ENCODE assay signal across 1 cellular context in the genomic region with DNA sequence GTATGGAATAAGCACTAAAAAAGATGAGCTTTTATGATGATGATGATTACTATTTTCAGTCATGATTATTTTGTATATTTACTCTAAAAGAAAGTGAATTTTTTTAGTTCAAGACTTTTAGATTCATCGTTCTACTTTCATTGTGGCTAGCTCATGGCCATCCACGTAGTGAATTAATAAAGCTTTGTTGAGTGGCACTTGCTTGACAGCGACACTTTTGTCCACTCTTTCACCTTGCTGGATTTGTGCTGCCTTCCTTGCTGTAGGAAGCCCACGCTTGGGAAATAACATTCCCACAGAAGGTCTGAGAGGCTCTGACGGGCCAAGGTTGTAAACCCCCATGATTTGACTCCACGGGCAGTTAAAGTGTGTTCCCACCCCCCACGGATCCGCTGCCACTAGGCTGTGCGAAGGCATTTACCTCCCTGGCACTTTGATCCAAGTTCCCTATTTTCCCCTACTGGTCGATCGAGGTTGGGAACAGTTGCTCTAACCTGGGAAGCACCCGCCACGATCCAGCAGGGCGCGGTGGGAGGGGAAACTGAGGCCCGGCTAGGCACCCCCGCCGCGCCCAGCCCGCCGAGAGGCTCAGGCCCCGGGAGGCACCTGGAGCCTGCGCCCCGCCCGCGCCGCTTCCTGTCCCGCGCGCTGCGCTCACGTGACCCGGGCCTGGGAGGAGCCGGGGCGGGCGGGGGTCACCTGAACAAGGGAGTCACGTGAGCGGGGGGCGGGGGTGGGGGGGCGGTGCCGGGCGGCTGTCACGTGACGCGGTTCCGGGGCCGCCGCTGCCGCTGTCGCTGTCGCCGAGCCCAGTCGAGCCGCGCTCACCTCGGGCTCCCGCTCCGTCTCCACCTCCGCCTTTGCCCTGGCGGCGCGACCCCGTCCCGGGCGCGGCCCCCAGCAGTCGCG.
TF ChIP-seq lines count a peak whose summit lies in the region.

A gene with protein sequence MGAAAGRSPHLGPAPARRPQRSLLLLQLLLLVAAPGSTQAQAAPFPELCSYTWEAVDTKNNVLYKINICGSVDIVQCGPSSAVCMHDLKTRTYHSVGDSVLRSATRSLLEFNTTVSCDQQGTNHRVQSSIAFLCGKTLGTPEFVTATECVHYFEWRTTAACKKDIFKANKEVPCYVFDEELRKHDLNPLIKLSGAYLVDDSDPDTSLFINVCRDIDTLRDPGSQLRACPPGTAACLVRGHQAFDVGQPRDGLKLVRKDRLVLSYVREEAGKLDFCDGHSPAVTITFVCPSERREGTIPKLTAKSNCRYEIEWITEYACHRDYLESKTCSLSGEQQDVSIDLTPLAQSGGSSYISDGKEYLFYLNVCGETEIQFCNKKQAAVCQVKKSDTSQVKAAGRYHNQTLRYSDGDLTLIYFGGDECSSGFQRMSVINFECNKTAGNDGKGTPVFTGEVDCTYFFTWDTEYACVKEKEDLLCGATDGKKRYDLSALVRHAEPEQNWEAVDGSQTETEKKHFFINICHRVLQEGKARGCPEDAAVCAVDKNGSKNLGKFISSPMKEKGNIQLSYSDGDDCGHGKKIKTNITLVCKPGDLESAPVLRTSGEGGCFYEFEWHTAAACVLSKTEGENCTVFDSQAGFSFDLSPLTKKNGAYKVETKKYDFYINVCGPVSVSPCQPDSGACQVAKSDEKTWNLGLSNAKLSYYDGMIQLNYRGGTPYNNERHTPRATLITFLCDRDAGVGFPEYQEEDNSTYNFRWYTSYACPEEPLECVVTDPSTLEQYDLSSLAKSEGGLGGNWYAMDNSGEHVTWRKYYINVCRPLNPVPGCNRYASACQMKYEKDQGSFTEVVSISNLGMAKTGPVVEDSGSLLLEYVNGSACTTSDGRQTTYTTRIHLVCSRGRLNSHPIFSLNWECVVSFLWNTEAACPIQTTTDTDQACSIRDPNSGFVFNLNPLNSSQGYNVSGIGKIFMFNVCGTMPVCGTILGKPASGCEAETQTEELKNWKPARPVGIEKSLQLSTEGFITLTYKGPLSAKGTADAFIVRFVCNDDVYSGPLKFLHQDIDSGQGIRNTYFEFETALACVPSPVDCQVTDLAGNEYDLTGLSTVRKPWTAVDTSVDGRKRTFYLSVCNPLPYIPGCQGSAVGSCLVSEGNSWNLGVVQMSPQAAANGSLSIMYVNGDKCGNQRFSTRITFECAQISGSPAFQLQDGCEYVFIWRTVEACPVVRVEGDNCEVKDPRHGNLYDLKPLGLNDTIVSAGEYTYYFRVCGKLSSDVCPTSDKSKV (N-terminal part only) (plus strand): TSS at position 788 of the 909 bp plus-strand sequence. CDS start 165 bp downstream, outside the sequence.

TF ChIP-seq in HepG2, 621 proteins besides CTCF, POLR2A, EP300 and RAD21 (continued from another document and continues in another):
- TF ChIP-seq, protein P1, sequence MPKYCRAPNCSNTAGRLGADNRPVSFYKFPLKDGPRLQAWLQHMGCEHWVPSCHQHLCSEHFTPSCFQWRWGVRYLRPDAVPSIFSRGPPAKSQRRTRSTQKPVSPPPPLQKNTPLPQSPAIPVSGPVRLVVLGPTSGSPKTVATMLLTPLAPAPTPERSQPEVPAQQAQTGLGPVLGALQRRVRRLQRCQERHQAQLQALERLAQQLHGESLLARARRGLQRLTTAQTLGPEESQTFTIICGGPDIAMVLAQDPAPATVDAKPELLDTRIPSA (CRISPR knock-in tag; IDR thresholded peaks at IDR 0.05; ENCODE audit: borderline replicate concordance): no peak; the same call in 1 of the 2 replicates
- no peak for TF ChIP-seq FOXM1 (CRISPR knock-in tag; IDR thresholded peaks at IDR 0.05)
- no peak for TF ChIP-seq GTF2F1 (IDR thresholded peaks at IDR 0.05; ENCODE audit: low read length)
- TF ChIP-seq, protein P2, sequence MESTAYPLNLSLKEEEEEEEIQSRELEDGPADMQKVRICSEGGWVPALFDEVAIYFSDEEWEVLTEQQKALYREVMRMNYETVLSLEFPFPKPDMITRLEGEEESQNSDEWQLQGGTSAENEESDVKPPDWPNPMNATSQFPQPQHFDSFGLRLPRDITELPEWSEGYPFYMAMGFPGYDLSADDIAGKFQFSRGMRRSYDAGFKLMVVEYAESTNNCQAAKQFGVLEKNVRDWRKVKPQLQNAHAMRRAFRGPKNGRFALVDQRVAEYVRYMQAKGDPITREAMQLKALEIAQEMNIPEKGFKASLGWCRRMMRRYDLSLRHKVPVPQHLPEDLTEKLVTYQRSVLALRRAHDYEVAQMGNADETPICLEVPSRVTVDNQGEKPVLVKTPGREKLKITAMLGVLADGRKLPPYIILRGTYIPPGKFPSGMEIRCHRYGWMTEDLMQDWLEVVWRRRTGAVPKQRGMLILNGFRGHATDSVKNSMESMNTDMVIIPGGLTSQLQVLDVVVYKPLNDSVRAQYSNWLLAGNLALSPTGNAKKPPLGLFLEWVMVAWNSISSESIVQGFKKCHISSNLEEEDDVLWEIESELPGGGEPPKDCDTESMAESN (CRISPR knock-in tag; conservative IDR thresholded peaks at IDR 0.05): no peak; the same call in none of the 2 replicates
- TF ChIP-seq BORCS8-MEF2B (CRISPR knock-in tag; IDR thresholded peaks at IDR 0.05): peak; percentile 71
- TF ChIP-seq ESRRA (CRISPR knock-in tag; IDR thresholded peaks at IDR 0.05; ENCODE audit: low read depth): no peak
- TF ChIP-seq, protein P3, sequence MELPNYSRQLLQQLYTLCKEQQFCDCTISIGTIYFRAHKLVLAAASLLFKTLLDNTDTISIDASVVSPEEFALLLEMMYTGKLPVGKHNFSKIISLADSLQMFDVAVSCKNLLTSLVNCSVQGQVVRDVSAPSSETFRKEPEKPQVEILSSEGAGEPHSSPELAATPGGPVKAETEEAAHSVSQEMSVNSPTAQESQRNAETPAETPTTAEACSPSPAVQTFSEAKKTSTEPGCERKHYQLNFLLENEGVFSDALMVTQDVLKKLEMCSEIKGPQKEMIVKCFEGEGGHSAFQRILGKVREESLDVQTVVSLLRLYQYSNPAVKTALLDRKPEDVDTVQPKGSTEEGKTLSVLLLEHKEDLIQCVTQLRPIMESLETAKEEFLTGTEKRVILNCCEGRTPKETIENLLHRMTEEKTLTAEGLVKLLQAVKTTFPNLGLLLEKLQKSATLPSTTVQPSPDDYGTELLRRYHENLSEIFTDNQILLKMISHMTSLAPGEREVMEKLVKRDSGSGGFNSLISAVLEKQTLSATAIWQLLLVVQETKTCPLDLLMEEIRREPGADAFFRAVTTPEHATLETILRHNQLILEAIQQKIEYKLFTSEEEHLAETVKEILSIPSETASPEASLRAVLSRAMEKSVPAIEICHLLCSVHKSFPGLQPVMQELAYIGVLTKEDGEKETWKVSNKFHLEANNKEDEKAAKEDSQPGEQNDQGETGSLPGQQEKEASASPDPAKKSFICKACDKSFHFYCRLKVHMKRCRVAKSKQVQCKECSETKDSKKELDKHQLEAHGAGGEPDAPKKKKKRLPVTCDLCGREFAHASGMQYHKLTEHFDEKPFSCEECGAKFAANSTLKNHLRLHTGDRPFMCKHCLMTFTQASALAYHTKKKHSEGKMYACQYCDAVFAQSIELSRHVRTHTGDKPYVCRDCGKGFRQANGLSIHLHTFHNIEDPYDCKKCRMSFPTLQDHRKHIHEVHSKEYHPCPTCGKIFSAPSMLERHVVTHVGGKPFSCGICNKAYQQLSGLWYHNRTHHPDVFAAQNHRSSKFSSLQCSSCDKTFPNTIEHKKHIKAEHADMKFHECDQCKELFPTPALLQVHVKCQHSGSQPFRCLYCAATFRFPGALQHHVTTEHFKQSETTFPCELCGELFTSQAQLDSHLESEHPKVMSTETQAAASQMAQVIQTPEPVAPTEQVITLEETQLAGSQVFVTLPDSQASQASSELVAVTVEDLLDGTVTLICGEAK (IDR thresholded peaks at IDR 0.05): peak; percentile 58
- TF ChIP-seq, protein P3 (CRISPR knock-in tag; IDR thresholded peaks at IDR 0.05): peak; percentile 98
- TF ChIP-seq, protein P4, sequence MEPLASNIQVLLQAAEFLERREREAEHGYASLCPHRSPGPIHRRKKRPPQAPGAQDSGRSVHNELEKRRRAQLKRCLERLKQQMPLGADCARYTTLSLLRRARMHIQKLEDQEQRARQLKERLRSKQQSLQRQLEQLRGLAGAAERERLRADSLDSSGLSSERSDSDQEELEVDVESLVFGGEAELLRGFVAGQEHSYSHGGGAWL (CRISPR knock-in tag; IDR thresholded peaks at IDR 0.05): peak; percentile 60; the same call in 1 of the 2 replicates
- TF ChIP-seq PTBP1 (IDR thresholded peaks at IDR 0.05; ENCODE audit: low read depth, low read length, poor library complexity, severe bottlenecking): no peak
- TF ChIP-seq ZNF205 (CRISPR knock-in tag; IDR thresholded peaks at IDR 0.05): no peak
- TF ChIP-seq NCOR1 (IDR thresholded peaks at IDR 0.05; ENCODE audit: borderline replicate concordance, low read length): no peak
- TF ChIP-seq, protein P5, sequence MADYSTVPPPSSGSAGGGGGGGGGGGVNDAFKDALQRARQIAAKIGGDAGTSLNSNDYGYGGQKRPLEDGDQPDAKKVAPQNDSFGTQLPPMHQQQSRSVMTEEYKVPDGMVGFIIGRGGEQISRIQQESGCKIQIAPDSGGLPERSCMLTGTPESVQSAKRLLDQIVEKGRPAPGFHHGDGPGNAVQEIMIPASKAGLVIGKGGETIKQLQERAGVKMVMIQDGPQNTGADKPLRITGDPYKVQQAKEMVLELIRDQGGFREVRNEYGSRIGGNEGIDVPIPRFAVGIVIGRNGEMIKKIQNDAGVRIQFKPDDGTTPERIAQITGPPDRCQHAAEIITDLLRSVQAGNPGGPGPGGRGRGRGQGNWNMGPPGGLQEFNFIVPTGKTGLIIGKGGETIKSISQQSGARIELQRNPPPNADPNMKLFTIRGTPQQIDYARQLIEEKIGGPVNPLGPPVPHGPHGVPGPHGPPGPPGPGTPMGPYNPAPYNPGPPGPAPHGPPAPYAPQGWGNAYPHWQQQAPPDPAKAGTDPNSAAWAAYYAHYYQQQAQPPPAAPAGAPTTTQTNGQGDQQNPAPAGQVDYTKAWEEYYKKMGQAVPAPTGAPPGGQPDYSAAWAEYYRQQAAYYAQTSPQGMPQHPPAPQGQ (CRISPR knock-in tag; IDR thresholded peaks at IDR 0.05; ENCODE audit: borderline replicate concordance): no peak
- TF ChIP-seq, protein P6, sequence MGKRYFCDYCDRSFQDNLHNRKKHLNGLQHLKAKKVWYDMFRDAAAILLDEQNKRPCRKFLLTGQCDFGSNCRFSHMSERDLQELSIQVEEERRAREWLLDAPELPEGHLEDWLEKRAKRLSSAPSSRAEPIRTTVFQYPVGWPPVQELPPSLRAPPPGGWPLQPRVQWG (CRISPR knock-in tag; IDR thresholded peaks at IDR 0.05; ENCODE audit: borderline replicate concordance, low read depth): no peak
- 0 out of 2 replicates have a peak, but pooled peaks have one; percentile 15 for TF ChIP-seq SIN3B (IDR thresholded peaks at IDR 0.05; ENCODE audit: low read length)
- no peak for TF ChIP-seq ZNF335 (CRISPR knock-in tag; IDR thresholded peaks at IDR 0.05)
- TF ChIP-seq, protein P7, sequence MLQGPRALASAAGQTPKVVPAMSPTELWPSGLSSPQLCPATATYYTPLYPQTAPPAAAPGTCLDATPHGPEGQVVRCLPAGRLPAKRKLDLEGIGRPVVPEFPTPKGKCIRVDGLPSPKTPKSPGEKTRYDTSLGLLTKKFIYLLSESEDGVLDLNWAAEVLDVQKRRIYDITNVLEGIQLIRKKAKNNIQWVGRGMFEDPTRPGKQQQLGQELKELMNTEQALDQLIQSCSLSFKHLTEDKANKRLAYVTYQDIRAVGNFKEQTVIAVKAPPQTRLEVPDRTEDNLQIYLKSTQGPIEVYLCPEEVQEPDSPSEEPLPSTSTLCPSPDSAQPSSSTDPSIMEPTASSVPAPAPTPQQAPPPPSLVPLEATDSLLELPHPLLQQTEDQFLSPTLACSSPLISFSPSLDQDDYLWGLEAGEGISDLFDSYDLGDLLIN (CRISPR knock-in tag; IDR thresholded peaks at IDR 0.05; ENCODE audit: borderline replicate concordance): 0 out of 2 replicates have a peak, but pooled peaks have one; percentile 55
- TF ChIP-seq TMF1 (CRISPR knock-in tag; IDR thresholded peaks at IDR 0.05; ENCODE audit: low read depth): peak; percentile 66; the same call in 1 of the 2 replicates
- TF ChIP-seq POLR2AphosphoS5 (IDR thresholded peaks at IDR 0.05; ENCODE audit: low read depth, low read length): peak; percentile 79
- TF ChIP-seq DNMT3B (CRISPR knock-in tag; conservative IDR thresholded peaks at IDR 0.05): 0 out of 2 replicates have a peak, but pooled peaks have one; percentile 10
- TF ChIP-seq NR2C2 (CRISPR knock-in tag; IDR thresholded peaks at IDR 0.05; ENCODE audit: borderline replicate concordance): peak; percentile 66; the same call in 1 of the 2 replicates
- TF ChIP-seq IKZF4 (CRISPR knock-in tag; IDR thresholded peaks at IDR 0.05; ENCODE audit: borderline replicate concordance, low read depth, not compliant biosample characterization): no peak
- no peak for TF ChIP-seq RFX3 (CRISPR knock-in tag; IDR thresholded peaks at IDR 0.05)
- TF ChIP-seq FOXA1 (IDR thresholded peaks at IDR 0.05): no peak
- 0 out of 2 replicates have a peak, but pooled peaks have one; percentile 4 for TF ChIP-seq FOXA1 (CRISPR knock-in tag; IDR thresholded peaks at IDR 0.05)
- TF ChIP-seq ASH2L (IDR thresholded peaks at IDR 0.05; ENCODE audit: insufficient read length, low read depth, low read length): peak; percentile 57
- TF ChIP-seq JDP2 (CRISPR knock-in tag; IDR thresholded peaks at IDR 0.05; ENCODE audit: borderline replicate concordance): no peak
- peak; percentile 67 for TF ChIP-seq PHF21A (CRISPR knock-in tag; IDR thresholded peaks at IDR 0.05)
- TF ChIP-seq, protein P8, sequence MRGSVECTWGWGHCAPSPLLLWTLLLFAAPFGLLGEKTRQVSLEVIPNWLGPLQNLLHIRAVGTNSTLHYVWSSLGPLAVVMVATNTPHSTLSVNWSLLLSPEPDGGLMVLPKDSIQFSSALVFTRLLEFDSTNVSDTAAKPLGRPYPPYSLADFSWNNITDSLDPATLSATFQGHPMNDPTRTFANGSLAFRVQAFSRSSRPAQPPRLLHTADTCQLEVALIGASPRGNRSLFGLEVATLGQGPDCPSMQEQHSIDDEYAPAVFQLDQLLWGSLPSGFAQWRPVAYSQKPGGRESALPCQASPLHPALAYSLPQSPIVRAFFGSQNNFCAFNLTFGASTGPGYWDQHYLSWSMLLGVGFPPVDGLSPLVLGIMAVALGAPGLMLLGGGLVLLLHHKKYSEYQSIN (CRISPR knock-in tag; IDR thresholded peaks at IDR 0.05; ENCODE audit: borderline replicate concordance): no peak
